Comparison of ENCODE assay signal across 10 cellular contexts in the genomic region with DNA sequence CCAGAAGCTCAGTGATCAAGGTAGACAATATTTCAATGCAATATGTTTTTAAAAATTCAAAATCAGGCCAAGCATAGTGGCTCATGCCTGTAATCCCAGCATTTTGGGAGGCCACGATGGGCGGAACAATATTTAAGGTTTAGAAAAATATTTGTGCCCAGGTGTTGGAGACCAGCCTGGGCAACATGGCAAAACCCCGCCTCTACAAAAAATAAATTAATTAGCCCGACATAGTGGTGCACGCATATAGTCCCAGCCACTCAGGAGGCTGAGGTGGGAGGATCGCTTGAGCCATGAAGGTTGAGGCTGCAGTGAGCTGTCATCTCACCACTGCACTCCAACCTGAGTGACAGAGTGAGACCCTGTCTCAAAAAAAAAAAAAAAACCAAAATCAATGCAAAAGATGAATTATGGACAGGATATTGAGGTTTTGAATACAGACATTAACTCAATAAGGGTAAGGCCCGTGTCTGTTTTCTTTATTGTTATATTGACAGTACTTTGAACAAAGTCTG. TPM values are rescaled to one million over a fixed set of nuclear protein-coding genes. Genes with fewer than 3 reads are reported as not detected.
DNase-seq lines count a peak whose midpoint lies in the region; ATAC-seq, FAIRE-seq and TF ChIP-seq lines count a peak whose summit lies in the region.
"Had no signal": no experiment of that assay in that cellular context is flagged by ENCODE, and none has a peak within 500 bp of the region (broad histone marks: within the 10 kb centered on the region; RNA-seq: fewer than 3 reads in every experiment).

No MANE protein-coding gene starts in this region.

- H2AFZ ChIP-seq in PC-3 (ENCODE audit: low read length): peak overlapping the region; percentile 71; the same call in 1 of the 2 replicates

- WGBS in pancreas, 2 donors: 79 to 89% methylated on average over 7 of the region's 7 CpGs

- CTCF ChIA-PET in CD4-positive, alpha-beta T cell (lab: Charles Lee): no interaction called here
- CTCF ChIA-PET in PC-3 (lab: Charles Lee): interaction anchor here (0.7 to 1.0 kb wide), 2 partner anchors 21 to 44 kb away, joined by 3 to 4 read pairs; partner anchors contain the start of gene IFIT1

- H3K4me1 ChIP-seq in PC-3 (ENCODE audit: insufficient read depth, low read length) (peaks cover 26% of the 10 kb centered on the region), pancreas (peaks cover 0 to 10% (median 6%) of the 10 kb centered on the region in 3 donors)

- peak overlapping the region; percentile 92 for H3K27ac ChIP-seq in CD4-positive, alpha-beta T cell (ENCODE audit: low read depth, low read length)
- H3K27ac ChIP-seq in PC-3 (ENCODE audit: low read length): no peak overlapping the region
- peak overlapping the region; percentile 85 to 97 (median 92) for H3K27ac ChIP-seq in pancreas

- H3K79me2 ChIP-seq in PC-3 (ENCODE audit: low read length): peaks cover 54% of the 10 kb centered on the region

- H3K27me3 ChIP-seq in CD4-positive, alpha-beta T cell (ENCODE audit: control insufficient read depth, insufficient read depth, low read length): no peaks in the 10 kb centered on the region
- no peaks in the 10 kb centered on the region for H3K27me3 ChIP-seq in PC-3 (ENCODE audit: low read length)
- H3K27me3 ChIP-seq in pancreas: no peaks in the 10 kb centered on the region

- no peaks in the 10 kb centered on the region for H4K20me1 ChIP-seq in PC-3 (ENCODE audit: low read length)

- peak overlapping the region; percentile 80 for H3K4me3 ChIP-seq in PC-3 (ENCODE audit: low read length)
- H3K4me3 ChIP-seq in pancreas: peak overlapping the region in 2 of 4 donors; percentile 76 to 86

- no peaks in the 10 kb centered on the region for H3K9me3 ChIP-seq in CD4-positive, alpha-beta T cell (ENCODE audit: control insufficient read depth, low read length)
- H3K9me3 ChIP-seq in PC-3 (ENCODE audit: low read length) (no peaks in the 10 kb centered on the region), pancreas (no peaks in the 10 kb centered on the region)

- no peaks in the 10 kb centered on the region for H3K9me3 Mint-ChIP-seq in CD4-positive, alpha-beta T cell
- no peaks in the 10 kb centered on the region for H3K9me3 Mint-ChIP-seq in effector memory CD8-positive, alpha-beta T cell

- peak overlapping the region; percentile 74 for H3K4me2 ChIP-seq in PC-3 (ENCODE audit: low read length)

- no peaks in the 10 kb centered on the region for H3K27me3 Mint-ChIP-seq in CD4-positive, alpha-beta T cell
- H3K27me3 Mint-ChIP-seq in effector memory CD8-positive, alpha-beta T cell: no peaks in the 10 kb centered on the region

- H3K4me1 Mint-ChIP-seq in CD4-positive, alpha-beta T cell (ENCODE audit: low read depth): peaks cover 70% of the 10 kb centered on the region
- peaks cover 31 to 43% of the 10 kb centered on the region in 2 donors for H3K4me1 Mint-ChIP-seq in effector memory CD8-positive, alpha-beta T cell (ENCODE audit: low read depth in 2 of 2)

- FAIRE-seq in pancreas (lab: Jason Lieb, UNC): no peak

- no peak for ATAC-seq in CD4-positive, alpha-beta T cell (ENCODE audit: poor library complexity)
- ATAC-seq in PC-3 (no peak), pancreas (no peak), HG03039 (IDR thresholded peaks at IDR 0.05; ENCODE audit: unreplicated experiment) (no peak)
- ATAC-seq in effector memory CD8-positive, alpha-beta T cell (replicated peaks): no peak

- no peaks in the 10 kb centered on the region for H3F3A ChIP-seq in PC-3 (ENCODE audit: low read length, unreplicated experiment)

- peak overlapping the region; percentile 82; the same call in 1 of the 2 replicates for H3K9ac ChIP-seq in PC-3 (ENCODE audit: low read length)

- POLR2A ChIA-PET in CD4-positive, alpha-beta T cell (lab: Charles Lee): interaction anchor here (0.8 to 4.3 kb wide), 17 partner anchors 9 to 1750 kb away, joined by 3 to 123 read pairs (median 6); partner anchors contain the start of genes FAS, IFIT1, IFIT2 and KIF20B
- POLR2A ChIA-PET in PC-3 (lab: Charles Lee; ENCODE audit: unreplicated experiment): interaction anchor here (0.6 kb wide), 1 partner anchor 18 kb away, joined by 4 read pairs; no protein-coding TSS in a partner anchor

- no TSS peak for BruUV-seq in PC-3 (replicated peaks; lab: Mats Ljungman, UMichigan)

- H3K27ac Mint-ChIP-seq in CD4-positive, alpha-beta T cell: peak overlapping the region; percentile 99
- H3K27ac Mint-ChIP-seq in effector memory CD8-positive, alpha-beta T cell: peak overlapping the region; percentile 98 to 100

- intact Hi-C loops in CD4-positive, alpha-beta T cell (cut with DNase I, micrococcal nuclease): loop anchor here (2.0 to 10.0 kb wide), 6 partner anchors 21 to 419 kb away; partner anchors contain the start of genes FAS (in 1 of the 2), IFIT1 (in 1 of the 2), IFIT2 (in 1 of the 2) and KIF20B (in 1 of the 2)
- intact Hi-C loops in PC-3 (cut with micrococcal nuclease) (no loop called here), pancreas (cut with DNase I) (no loop called here)

- no peaks in the 10 kb centered on the region for H3K9me2 ChIP-seq in PC-3 (replicated peaks; ENCODE audit: low read length)

- peaks cover 33% of the 10 kb centered on the region for H3K36me3 Mint-ChIP-seq in CD4-positive, alpha-beta T cell (ENCODE audit: low read depth)
- peaks cover 28% of the 10 kb centered on the region for H3K36me3 Mint-ChIP-seq in effector memory CD8-positive, alpha-beta T cell (ENCODE audit: insufficient read depth)

- peaks cover 2% of the 10 kb centered on the region; the same call in 1 of the 2 replicates for H3K36me3 ChIP-seq in PC-3 (ENCODE audit: low read depth, low read length)
- H3K36me3 ChIP-seq in pancreas: peaks cover 0 to 11% (median 0%) of the 10 kb centered on the region in 3 donors

- DNase-seq in CD4-positive, alpha-beta T cell: no peak
- DNase-seq in PC-3 (no peak), pancreas (no peak), NCI-H446 treated with DMSO at 0.1 percent for 48 hours (lab: John Stamatoyannopoulos, UW) (no peak), NOMO-1 treated with DMSO at 0.1 percent for 48 hours (lab: John Stamatoyannopoulos, UW; ENCODE audit: unreplicated experiment) (no peak), kidney tubule cell (ENCODE audit: low spot score) (no peak)
- no peak for DNase-seq in effector memory CD8-positive, alpha-beta T cell
- DNase-seq: central memory CD4-positive, alpha-beta T cell had no signal

- no peak for TF ChIP-seq CTCF in CD4-positive, alpha-beta T cell (IDR thresholded peaks at IDR 0.05)
- TF ChIP-seq CTCF in PC-3 (conservative IDR thresholded peaks at IDR 0.05; ENCODE audit: low read depth, low read length) (no peak), pancreas (IDR thresholded peaks at IDR 0.05) (no peak)

- H3K4me3 Mint-ChIP-seq in CD4-positive, alpha-beta T cell: peak overlapping the region; percentile 96
- H3K4me3 Mint-ChIP-seq in effector memory CD8-positive, alpha-beta T cell: peak overlapping the region; percentile 92 to 94

RNA-seq across cellular contexts. Expression of gene IFIT5, which starts 0.9 kb away (rescaled TPM):
- 10 to 100 TPM; 25.2 to 25.9 TPM for total RNA-seq in CD4-positive, alpha-beta T cell
- 8.9 and 10.7 TPM in 2 replicates for total RNA-seq in PC-3 (2014; rRNA removed)
- total RNA-seq in pancreas: 1 to 10 TPM; 3.7 to 8.1 (median 4.2) TPM
- 1 to 10 TPM; 2.9 to 6.1 TPM for polyA plus RNA-seq in pancreas

RNA-seq across cellular contexts. Expression of gene IFIT1, which starts 21.0 kb away (rescaled TPM):
- 1 to 10 TPM; 5.1 to 6.2 TPM for total RNA-seq in CD4-positive, alpha-beta T cell
- 14.1 and 19.6 TPM in 2 replicates for total RNA-seq in PC-3 (2014; rRNA removed)
- total RNA-seq in pancreas: 1 to 10 TPM; 2.4 to 9.3 (median 3.8) TPM
- 10 to 100 TPM in 1 of 2 donors, 1 to 10 TPM in 1; 4.0 to 11.4 TPM for polyA plus RNA-seq in pancreas

RNA-seq across cellular contexts. Expression of gene IFIT1B, which starts 35.6 kb away (rescaled TPM):
- total RNA-seq in CD4-positive, alpha-beta T cell: under 1 TPM; 0.11 to 0.14 TPM
- total RNA-seq in PC-3 (2014; rRNA removed) (not detected in 2 replicates), pancreas (not detected)
- under 1 TPM in 1 of 2 donors, not detected in 1; 0.05 TPM for polyA plus RNA-seq in pancreas
- total RNA-seq: RPMI7951 had no signal

Comparison
In these comparisons a context has a peak if more than half of its experiments do, and no peak if none do; other contexts are left out.
1. intact Hi-C loops: an anchor here in CD4-positive, alpha-beta T cell (2.0 to 10.0 kb wide); none called in PC-3 and pancreas.